8 cellular contexts compared by ENCODE assay signal in the genomic region with DNA sequence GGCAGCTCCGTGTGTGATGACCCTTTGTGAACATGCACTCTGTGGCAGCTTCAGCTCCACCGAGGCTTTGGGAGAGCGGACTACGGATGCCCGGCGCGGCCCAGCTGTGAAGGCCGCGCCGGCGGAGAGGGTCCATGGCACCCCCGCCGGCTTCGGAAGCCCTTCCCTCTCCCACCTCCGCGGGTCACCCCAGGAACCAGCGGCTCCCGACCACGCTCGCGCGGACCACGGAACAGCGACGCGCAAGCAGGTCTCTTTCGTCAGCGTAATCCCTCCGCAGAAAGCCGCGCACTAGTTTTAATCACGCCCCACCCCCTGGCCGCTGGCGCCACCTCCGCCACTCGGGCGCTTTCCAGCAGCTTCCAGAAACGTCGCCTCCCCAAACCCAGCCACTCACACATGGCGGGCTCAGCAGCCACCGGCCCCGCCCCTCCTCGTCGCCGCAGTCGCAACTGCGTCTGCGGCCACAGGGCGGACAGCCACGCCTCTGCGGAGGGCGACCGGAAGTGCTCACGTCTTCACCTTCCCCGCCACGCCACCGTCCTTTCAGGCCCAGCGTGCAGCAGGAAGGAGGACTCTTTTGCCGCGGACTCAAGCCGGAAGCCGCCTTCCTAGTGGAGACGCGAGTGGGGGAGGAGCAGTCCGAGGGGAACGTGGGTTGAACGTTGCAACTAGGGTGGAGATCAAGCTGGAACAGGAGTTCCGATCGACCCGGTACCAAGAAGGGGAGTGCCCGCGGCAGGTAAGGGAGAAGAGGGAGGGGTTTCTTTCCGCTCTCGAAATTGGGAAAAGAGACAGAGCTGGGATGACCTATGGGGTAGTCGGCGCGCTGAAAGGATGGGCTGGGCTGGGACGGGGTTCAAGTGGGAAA. TPM values are rescaled to one million over a fixed set of nuclear protein-coding genes. Genes with fewer than 3 reads are reported as not detected.
A peak's percentile ranks its signal among the peaks of the same experiment; 100 is the strongest.
DNase-seq lines count a peak whose midpoint lies in the region; ATAC-seq and TF ChIP-seq lines count a peak whose summit lies in the region.

Gene USPL1, plus strand, starts transcription at position 606 of the 871 bp plus-strand sequence. CDS start 3,221 bp downstream, outside the sequence.

- DNase-seq in Daoy (ENCODE audit: low read depth), result peak; percentile 98
- DNase-seq in GM23248, result peak; percentile 99
- DNase-seq in Kasumi-1 (lab: John Stamatoyannopoulos, UW), result peak; percentile 90 to 95
- DNase-seq in RPMI7951 (ENCODE audit: low read depth), result peak; percentile 98
- DNase-seq in activated T-helper 1 cell treated with anti-CD3 and anti-CD28 coated beads, Interleukin-2, amount 50 U/mL, for 16 hours (ENCODE audit: low read depth in 1 of 2, low spot score in 1 of 2), result peak; percentile 98 to 99
- peak; percentile 99 for DNase-seq in fibroblast of peridontal ligament (ENCODE audit: extremely low read depth)
- DNase-seq in natural killer cell, result peak; percentile 98
- peak; percentile 99 for DNase-seq in stimulated activated naive CD4-positive, alpha-beta T cell treated with Interleukin-2 at 50 U/mL for 16 hours (lab: John Stamatoyannopoulos, UW)

- peak within 1 kb of the TSS; percentile 99 for H3K4me2 ChIP-seq in GM23248 (ENCODE audit: unreplicated experiment)

- in situ Hi-C loops in GM23248 (cut with MboI), result no loop called here

- no peaks in the 10 kb centered on the region for H3K36me3 ChIP-seq in GM23248 (ENCODE audit: low read depth)

- H3K9ac ChIP-seq in GM23248, result peak within 1 kb of the TSS; percentile 99

- no peaks in the 10 kb centered on the region for H3K9me3 Mint-ChIP-seq in natural killer cell

- peak within 1 kb of the TSS; percentile 99 for H3K27ac ChIP-seq in GM23248

- peak within 1 kb of the TSS; percentile 87 for H3K4me3 ChIP-seq in GM23248

- no peaks in the 10 kb centered on the region for H3K27me3 ChIP-seq in GM23248 (replicated peaks; ENCODE audit: insufficient read depth)

- peaks cover 25% of the 10 kb centered on the region; the same call in 1 of the 2 replicates for H3F3A ChIP-seq in GM23248 (ENCODE audit: insufficient read depth)

- no peaks in the 10 kb centered on the region for H3K36me3 Mint-ChIP-seq in natural killer cell

- H3K79me2 ChIP-seq in GM23248 (ENCODE audit: insufficient read depth), result peaks cover 89% of the 10 kb centered on the region

- H3K9me2 ChIP-seq in GM23248 (ENCODE audit: insufficient read depth), result no peaks in the 10 kb centered on the region

- no peaks in the 10 kb centered on the region for H3K27me3 Mint-ChIP-seq in natural killer cell (ENCODE audit: low read depth in 2 of 2)

- no peak within 1 kb of the TSS for H3K27ac Mint-ChIP-seq in natural killer cell

- TF ChIP-seq CTCF in natural killer cell (IDR thresholded peaks at IDR 0.05), result no peak

- no peaks in the 10 kb centered on the region for H3K9me3 ChIP-seq in GM23248 (ENCODE audit: low read depth)

- WGBS in GM23248 (ENCODE audit: low coverage in 1 of 2, low lambda C conversion rate in 2 of 2, missing lambda C conversion rate in 2 of 2), 2 experiments, result 1 to 2% methylated on average over 65 to 75 of the region's 78 CpGs

- peak within 1 kb of the TSS; percentile 90 for H2AFZ ChIP-seq in GM23248

- no peaks in the 10 kb centered on the region for H4K20me1 ChIP-seq in GM23248 (ENCODE audit: insufficient read depth)

- intact Hi-C loops in natural killer cell (cut with micrococcal nuclease), result loop anchor here (1.0 to 5.0 kb wide), 7 partner anchors 41 to 545 kb away; partner anchors contain the start of genes HMGB1 and HSPH1

- no peak within 1 kb of the TSS for H3K4me3 Mint-ChIP-seq in natural killer cell

- peaks cover 0 to 5% of the 10 kb centered on the region in 2 donors for H3K4me1 Mint-ChIP-seq in natural killer cell

- ATAC-seq in natural killer cell, result peak; percentile 84 to 96 (median 88)

- H3K4me1 ChIP-seq in GM23248 (ENCODE audit: insufficient read depth), result peaks cover 40% of the 10 kb centered on the region

RNA-seq across cellular contexts. Expression of gene USPL1, which starts in this region (rescaled TPM):
- 17.5 and 23.5 TPM in 2 replicates for total RNA-seq in Daoy (2014; rRNA removed; shearing (Covaris generic))
- 11.0 and 13.0 TPM in 2 replicates for total RNA-seq in GM23248 (2014; rRNA removed; shearing (Covaris generic))
- 7.9 and 10.0 TPM in 2 replicates for polyA plus RNA-seq in GM23248 (2016; fragmentation: Nextera tagmentation; extraction: Ambion mirVana)
- total RNA-seq in RPMI7951 (2014; rRNA removed; shearing (Covaris generic)), result 18.3 and 20.1 TPM in 2 replicates
- 10 to 100 TPM; 34.8 to 39.0 (median 36.9) TPM for total RNA-seq in natural killer cell

Comparison
In these comparisons a context has a peak if more than half of its experiments do, and no peak if none do; other contexts are left out.
1. Peak in every context shown above with its lines: DNase-seq, ATAC-seq, H3K4me3 ChIP-seq and H3K27ac ChIP-seq.